Comparison of ENCODE assay signal across 25 cellular contexts in genomic region chr14:33642080-33642479, GRCh38.
A peak's percentile ranks its signal among the peaks of the same experiment; 100 is the strongest.
DNase-seq lines count a peak whose midpoint lies in the region; ATAC-seq and TF ChIP-seq lines count a peak whose summit lies in the region.
"Had no signal": no experiment of that assay in that cellular context is flagged by ENCODE, and none has a peak within 500 bp of the region (broad histone marks: within the 10 kb centered on the region; RNA-seq: fewer than 3 reads in every experiment).

No MANE protein-coding gene starts in this region.

- DNase-seq in brain microvascular endothelial cell (peak; percentile 39), smooth muscle cell (lab: John Stamatoyannopoulos, UW; ENCODE audit: unreplicated experiment) (no peak), NCI-H82 treated with DMSO at 0.1 percent for 48 hours (lab: John Stamatoyannopoulos, UW; ENCODE audit: unreplicated experiment) (no peak), amniotic stem cell (lab: John Stamatoyannopoulos, UW) (no peak)
- DNase-seq: activated CD4-positive, alpha-beta memory T cell treated with anti-CD3 and anti-CD28 coated beads for 36 hours; activated CD8-positive, alpha-beta memory T cell treated with anti-CD3 and anti-CD28 coated beads, Interleukin-2, amount 50 U/mL, for 48 hours; activated naive CD8-positive, alpha-beta T cell treated with anti-CD3 and anti-CD28 coated beads, Interleukin-2, amount 50 U/mL, for 24 hours; C1 segment of cervical spinal cord; Caco-2; cortex of kidney; DMS79; naive B cell; NCI-H2081 treated with DMSO at 0.1 percent for 48 hours; NCI-H446; ovary; PC-3; Right ventricle myocardium superior; stimulated activated CD4-positive, alpha-beta T cell treated with anti-CD3 and anti-CD28 coated beads, Interleukin-4, amount 100 ng/mL, for 1 hour; stimulated activated naive B cell treated with anti-CD40 and anti-IgM and Interleukin-4, amounts not matched to agents 10 μg/mL and 1 μg/mL and 100 μg/mL, for 72 hours; T1000; testis; uterus had no signal

- peak overlapping the region; percentile 52 for H2AFZ ChIP-seq in smooth muscle cell (ENCODE audit: low read depth)

- no peaks in the 10 kb centered on the region for H3K9me3 ChIP-seq in HUES64 (ENCODE audit: insufficient read depth, low read depth, low read length)
- no peaks in the 10 kb centered on the region for H3K9me3 ChIP-seq in iPS-20b (ENCODE audit: insufficient read depth, low read depth, low read length)
- H3K9me3 ChIP-seq in smooth muscle cell (replicated peaks; ENCODE audit: low read depth), result no peaks in the 10 kb centered on the region
- H3K9me3 ChIP-seq: Caco-2, ovary, testis, uterus had no signal

- TF ChIP-seq CTCF in brain microvascular endothelial cell (IDR thresholded peaks at IDR 0.05; ENCODE audit: low read depth, low read length, missing control alignments) (no peak), smooth muscle cell (IDR thresholded peaks at IDR 0.05; ENCODE audit: borderline replicate concordance, insufficient read depth, poor library complexity, severe bottlenecking) (no peak)

- H3K4me3 ChIP-seq in HUES64 (ENCODE audit: low read length) (peak overlapping the region; percentile 19), brain microvascular endothelial cell (ENCODE audit: low read depth, low read length) (no peak overlapping the region), iPS-20b (ENCODE audit: low read length) (peak overlapping the region; percentile 51; the same call in 1 of the 2 replicates), smooth muscle cell (no peak overlapping the region)
- H3K4me3 ChIP-seq: ovary, testis, uterus had no signal

- H3K4me1 ChIP-seq in HUES64 (ENCODE audit: insufficient read depth, low read length) (peaks cover 40% of the 10 kb centered on the region), iPS-20b (ENCODE audit: insufficient read depth, low read length) (peaks cover 33% of the 10 kb centered on the region), smooth muscle cell (ENCODE audit: low read depth) (peaks cover 38% of the 10 kb centered on the region)
- H3K4me1 ChIP-seq: Caco-2, testis, uterus had no signal

- H4K20me1 ChIP-seq in smooth muscle cell (ENCODE audit: low read depth), result no peaks in the 10 kb centered on the region

- H3F3A ChIP-seq in smooth muscle cell (ENCODE audit: low read depth), result peaks cover 1% of the 10 kb centered on the region

- no peak for ATAC-seq in GM19023 (IDR thresholded peaks at IDR 0.05; ENCODE audit: unreplicated experiment)
- ATAC-seq: activated naive CD8-positive, alpha-beta T cell treated with anti-CD3 and anti-CD28 coated beads, Interleukin-2, amount 50 U/mL, for 24 hours; PC-3; stimulated activated naive B cell treated with anti-CD40 and anti-IgM and Interleukin-4, amounts not matched to agents 10 μg/mL and 1 μg/mL and 100 μg/mL, for 72 hours had no signal

- peak overlapping the region; percentile 73 for H3K27ac ChIP-seq in HUES64 (ENCODE audit: low read depth, low read length)
- no peak overlapping the region for H3K27ac ChIP-seq in brain microvascular endothelial cell
- no peak overlapping the region for H3K27ac ChIP-seq in iPS-20b (ENCODE audit: low read length)
- no peak overlapping the region for H3K27ac ChIP-seq in smooth muscle cell (ENCODE audit: low read depth)
- H3K27ac ChIP-seq: ovary, testis, uterus had no signal

- H3K27me3 ChIP-seq in HUES64 (ENCODE audit: insufficient read depth, low read length) (no peaks in the 10 kb centered on the region), brain microvascular endothelial cell (replicated peaks) (no peaks in the 10 kb centered on the region), iPS-20b (ENCODE audit: insufficient read depth, low read length) (no peaks in the 10 kb centered on the region), smooth muscle cell (ENCODE audit: low read depth) (peaks cover 6% of the 10 kb centered on the region)
- H3K27me3 ChIP-seq: ovary, testis, uterus had no signal

- H3K9ac ChIP-seq in HUES64 (ENCODE audit: low read depth, low read length), result peak overlapping the region; percentile 47; the same call in 1 of the 2 replicates
- H3K9ac ChIP-seq in iPS-20b (ENCODE audit: low read depth, low read length), result peak overlapping the region; percentile 17; the same call in 1 of the 2 replicates
- no peak overlapping the region for H3K9ac ChIP-seq in smooth muscle cell (ENCODE audit: low read depth)

- H3K36me3 ChIP-seq in HUES64 (ENCODE audit: insufficient read depth, low read length), result no peaks in the 10 kb centered on the region
- no peaks in the 10 kb centered on the region for H3K36me3 ChIP-seq in brain microvascular endothelial cell (replicated peaks)
- no peaks in the 10 kb centered on the region for H3K36me3 ChIP-seq in iPS-20b (ENCODE audit: insufficient read depth, low read depth, low read length)
- H3K36me3 ChIP-seq in smooth muscle cell (ENCODE audit: low read depth), result no peaks in the 10 kb centered on the region
- H3K36me3 ChIP-seq: ovary, uterus had no signal

- in situ Hi-C loops in brain microvascular endothelial cell (cut with HindIII; ENCODE audit: low pct_ligation_motif_present, low sequenced_read_pairs), result no loop called here

- 9% methylated on average over 5 of the region's 6 CpGs for WGBS in HUES64
- WGBS in smooth muscle cell (ENCODE audit: low lambda C conversion rate), result 35% methylated on average over 6 of the region's 6 CpGs

- no peak overlapping the region for H3K4me2 ChIP-seq in smooth muscle cell

- H3K79me2 ChIP-seq in smooth muscle cell (ENCODE audit: low read depth), result no peaks in the 10 kb centered on the region

Comparison
In these comparisons a context has a peak if more than half of its experiments do, and no peak if none do; other contexts are left out.
1. H3K4me3 ChIP-seq: peak in HUES64 (single experiment) and iPS-20b (single experiment); none in brain microvascular endothelial cell (single experiment) and smooth muscle cell (single experiment).